In genomic region chr6:149830731-149831379, GRCh38 we compare ENCODE assay signal across 13 cellular contexts. TPM values are rescaled to one million over a fixed set of nuclear protein-coding genes. Genes with fewer than 3 reads are reported as not detected.
A peak's percentile ranks its signal among the peaks of the same experiment; 100 is the strongest.
DNase-seq lines count a peak whose midpoint lies in the region; ATAC-seq lines count a peak whose summit lies in the region.
"Had no signal": no experiment of that assay in that cellular context is flagged by ENCODE, and none has a peak within 500 bp of the region (broad histone marks: within the 10 kb centered on the region; RNA-seq: fewer than 3 reads in every experiment).

No MANE protein-coding gene starts in this region.

- H3K4me1 ChIP-seq in adipocyte (ENCODE audit: control insufficient read depth, insufficient read depth, low read length) (no peaks in the 10 kb centered on the region), skeletal muscle satellite cell (ENCODE audit: control insufficient read depth, insufficient read depth, low read length) (no peaks in the 10 kb centered on the region)

- no peak for ATAC-seq in HG02885 (IDR thresholded peaks at IDR 0.05; ENCODE audit: poor library complexity, unreplicated experiment)
- ATAC-seq: stimulated activated memory B cell treated with anti-CD40 and anti-IgM and Interleukin-4, amounts not matched to agents 10 μg/mL and 1 μg/mL and 100 μg/mL, for 72 hours had no signal

- H3K9me3 ChIP-seq in adipocyte (ENCODE audit: control insufficient read depth, low read length) (no peaks in the 10 kb centered on the region), skeletal muscle satellite cell (replicated peaks; ENCODE audit: low read length) (no peaks in the 10 kb centered on the region)

- DNase-seq in EL (peak; percentile 64), adipocyte (ENCODE audit: low read depth) (peak; percentile 86), fibroblast of peridontal ligament (ENCODE audit: extremely low read depth) (peak; percentile 97), HuH-7.5 (ENCODE audit: low spot score) (no peak)
- no peak for DNase-seq in stimulated activated CD4-positive, alpha-beta T cell treated with anti-CD3 and anti-CD28 coated beads, Interleukin-15, amount 100 ng/mL, for 24 hours
- DNase-seq: CD8-positive, alpha-beta memory T cell; cerebellar nuclear complex; NCI-H1436 treated with DMSO at 0.1 percent for 48 hours; NCI-H774; stimulated activated CD4-positive, alpha-beta T cell treated with anti-CD3 and anti-CD28 coated beads, Interleukin-4, amount 100 ng/mL, for 24 hours had no signal

- H3K27me3 ChIP-seq in adipocyte (replicated peaks; ENCODE audit: control insufficient read depth, insufficient read depth, low read length) (no peaks in the 10 kb centered on the region), skeletal muscle satellite cell (ENCODE audit: control insufficient read depth, insufficient read depth, low read length) (no peaks in the 10 kb centered on the region)

- H3K4me2 ChIP-seq in skeletal muscle satellite cell (ENCODE audit: low read length) = peak overlapping the region; percentile 72

- H3K36me3 ChIP-seq in adipocyte (ENCODE audit: control insufficient read depth, insufficient read depth, low read length, severe bottlenecking) (peaks cover 2% of the 10 kb centered on the region), skeletal muscle satellite cell (ENCODE audit: insufficient read depth, low read length) (no peaks in the 10 kb centered on the region)

- H3K4me3 ChIP-seq in adipocyte (ENCODE audit: low read length) (peak overlapping the region; percentile 53), skeletal muscle satellite cell (ENCODE audit: low read length) (peak overlapping the region; percentile 48)

- H3K9ac ChIP-seq in adipocyte (ENCODE audit: low read length) (peak overlapping the region; percentile 6), skeletal muscle satellite cell (ENCODE audit: low read depth, low read length) (peak overlapping the region; percentile 0)

RNA-seq across cellular contexts. Expression of gene LRP11, which starts 33.3 kb away (rescaled TPM):
- total RNA-seq in skeletal muscle satellite cell (2012; rRNA removed) = 30.6 and 34.7 TPM in 2 replicates

Comparison
In these comparisons a context has a peak if more than half of its experiments do, and no peak if none do; other contexts are left out.
1. DNase-seq: peak in EL (single experiment), adipocyte (single experiment) and fibroblast of peridontal ligament (single experiment); none in HuH-7.5 (single experiment) and stimulated activated CD4-positive, alpha-beta T cell treated with anti-CD3 and anti-CD28 coated beads, Interleukin-15, amount 100 ng/mL, for 24 hours (single experiment).